Comparison of ENCODE assay signal across 15 cellular contexts in the genomic region with DNA sequence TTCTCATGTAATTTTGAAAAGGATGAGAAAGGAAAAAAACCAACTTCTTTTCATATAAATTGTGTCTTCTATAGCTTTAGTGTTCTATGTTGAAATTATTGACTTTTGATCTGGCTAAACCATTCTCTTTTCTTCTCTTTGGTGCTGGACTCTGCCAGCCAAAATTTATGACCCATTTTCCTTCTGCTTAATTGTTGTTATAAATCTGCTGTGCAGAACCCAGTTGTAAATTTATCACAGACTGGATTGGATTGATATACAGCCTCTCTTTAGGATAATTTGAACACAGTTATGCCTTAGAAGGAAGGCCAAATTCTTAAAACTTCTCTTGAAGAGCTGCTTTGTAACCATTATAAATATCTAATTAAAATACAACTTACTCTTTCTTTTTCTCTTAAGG.
DNase-seq lines count a peak whose midpoint lies in the region; ATAC-seq, FAIRE-seq and TF ChIP-seq lines count a peak whose summit lies in the region.
"Had no signal": no experiment of that assay in that cellular context is flagged by ENCODE, and none has a peak within 500 bp of the region (broad histone marks: within the 10 kb centered on the region; RNA-seq: fewer than 3 reads in every experiment).

No MANE protein-coding gene starts in this region.

- no peaks in the 10 kb centered on the region for H3K4me1 Mint-ChIP-seq in activated T-helper 17 cell treated with anti-CD3 and anti-CD28 coated beads, Interleukin-2, amount 50 U/mL, for 72 hours
- no peaks in the 10 kb centered on the region for H3K4me1 Mint-ChIP-seq in T-helper 2 cell treated with Interferon-gamma antibody and Interleukin-4, amounts not matched to agents 5 μg/mL and 100 μg/mL, for 36 hours (ENCODE audit: low read depth)
- H3K4me1 Mint-ChIP-seq: B cell had no signal

- ATAC-seq in K562 (no peak), HG03139 (IDR thresholded peaks at IDR 0.05; ENCODE audit: unreplicated experiment) (no peak)
- ATAC-seq in activated T-helper 17 cell treated with anti-CD3 and anti-CD28 coated beads, Interleukin-2, amount 50 U/mL, for 72 hours (replicated peaks), result no peak
- ATAC-seq: CD8-positive, alpha-beta T cell; GM23338 had no signal

- in situ Hi-C loops in K562 (cut with MboI), result no loop called here

- peaks cover 4% of the 10 kb centered on the region; the same call in 1 of the 2 replicates for H4K20me1 ChIP-seq in K562 (replicated peaks; ENCODE audit: control insufficient read depth, insufficient read depth, low read length)

- CTCF ChIA-PET in HEK293T (lab: Yijun Ruan, JAX) (no interaction called here), K562 (lab: Yijun Ruan, JAX; ENCODE audit: low intra/inter-chr PET ratio) (no interaction called here)

- no peaks in the 10 kb centered on the region for H3K27me3 Mint-ChIP-seq in activated T-helper 17 cell treated with anti-CD3 and anti-CD28 coated beads, Interleukin-2, amount 50 U/mL, for 72 hours
- peaks cover 9% of the 10 kb centered on the region for H3K27me3 Mint-ChIP-seq in T-helper 2 cell treated with Interferon-gamma antibody and Interleukin-4, amounts not matched to agents 5 μg/mL and 100 μg/mL, for 36 hours (ENCODE audit: low read depth)

- no peaks in the 10 kb centered on the region for H3K9me3 Mint-ChIP-seq in activated T-helper 17 cell treated with anti-CD3 and anti-CD28 coated beads, Interleukin-2, amount 50 U/mL, for 72 hours
- no peaks in the 10 kb centered on the region for H3K9me3 Mint-ChIP-seq in T-helper 2 cell treated with Interferon-gamma antibody and Interleukin-4, amounts not matched to agents 5 μg/mL and 100 μg/mL, for 36 hours
- H3K9me3 Mint-ChIP-seq: CD8-positive, alpha-beta T cell; GM23338 had no signal

- no peak for TF ChIP-seq RAD21 in K562 (CRISPR knock-in tag; conservative IDR thresholded peaks at IDR 0.05 in 1 of 2, IDR thresholded peaks at IDR 0.05 in 1 of 2)

- H3K9me1 ChIP-seq in K562 (ENCODE audit: control insufficient read depth, insufficient read depth, low read length), result no peaks in the 10 kb centered on the region

- FAIRE-seq in K562 (lab: Jason Lieb, UNC), result no peak
- FAIRE-seq: H54 had no signal

- no TSS peak for BruUV-seq in K562 (replicated peaks; lab: Mats Ljungman, UMichigan)

- TF ChIP-seq POLR2A in K562 (conservative IDR thresholded peaks at IDR 0.05), result no peak

- no peak overlapping the region for H3K4me3 Mint-ChIP-seq in activated T-helper 17 cell treated with anti-CD3 and anti-CD28 coated beads, Interleukin-2, amount 50 U/mL, for 72 hours
- no peak overlapping the region for H3K4me3 Mint-ChIP-seq in T-helper 2 cell treated with Interferon-gamma antibody and Interleukin-4, amounts not matched to agents 5 μg/mL and 100 μg/mL, for 36 hours
- H3K4me3 Mint-ChIP-seq: B cell; CD8-positive, alpha-beta T cell; GM23338 had no signal

- DNase-seq in HEK293T (ENCODE audit: extremely low spot score), result no peak
- DNase-seq in K562 (ENCODE audit: extremely low read depth in 1 of 4, low spot score in 3 of 4), result no peak
- DNase-seq in midbrain (lab: John Stamatoyannopoulos, UW), result peak; percentile 2
- DNase-seq in T-helper 2 cell treated with Interferon-gamma antibody and Interleukin-4, amounts not matched to agents 5 μg/mL and 100 μg/mL, for 36 hours (ENCODE audit: low spot score), result no peak
- DNase-seq: Calu3; CD8-positive, alpha-beta T cell; DMS79 treated with DMSO at 0.1 percent for 48 hours; GF-D8; HCEC 1CT had no signal

- peaks cover 9% of the 10 kb centered on the region for H3K36me3 Mint-ChIP-seq in activated T-helper 17 cell treated with anti-CD3 and anti-CD28 coated beads, Interleukin-2, amount 50 U/mL, for 72 hours (ENCODE audit: low read depth)
- no peaks in the 10 kb centered on the region for H3K36me3 Mint-ChIP-seq in T-helper 2 cell treated with Interferon-gamma antibody and Interleukin-4, amounts not matched to agents 5 μg/mL and 100 μg/mL, for 36 hours (ENCODE audit: low read depth)
- H3K36me3 Mint-ChIP-seq: CD8-positive, alpha-beta T cell had no signal

- POLR2A ChIA-PET in HEK293T (lab: Yijun Ruan, JAX), result no interaction called here
- POLR2A ChIA-PET in K562 (lab: Yijun Ruan, JAX), result interaction anchor here (0.8 to 1.1 kb wide), 4 partner anchors 10 to 1130 kb away, joined by 3 to 5 read pairs (median 4); no protein-coding TSS in a partner anchor

- no peaks in the 10 kb centered on the region for H3K27me3 ChIP-seq in K562 (ENCODE audit: control insufficient read depth in 2 of 2, insufficient read depth in 2 of 2, low read length in 2 of 2)
- H3K27me3 ChIP-seq: BLaER1 treated with 17β-estradiol and CSF1 and Interleukin-3, amounts not matched to agents 10 nM and 100 nM had no signal

- H2AFZ ChIP-seq in K562 (ENCODE audit: low read depth, low read length), result no peak overlapping the region

- TF ChIP-seq CTCF in K562 (IDR thresholded peaks at IDR 0.05 in 2 of 3, conservative IDR thresholded peaks at IDR 0.05 in 1 of 3; ENCODE audit: insufficient read depth in 2 of 3, low read depth in 1 of 3, low read length in 3 of 3), result no peak

- H3K9me3 ChIP-seq in K562 (replicated peaks; ENCODE audit: control insufficient read depth, insufficient read depth, low read depth, low read length), result no peaks in the 10 kb centered on the region
- H3K9me3 ChIP-seq: BLaER1 treated with 17β-estradiol and CSF1 and Interleukin-3, amounts not matched to agents 10 nM and 100 nM had no signal

- no peaks in the 10 kb centered on the region; a peak in 2 of 5 replicates for H3K4me1 ChIP-seq in K562 (replicated peaks in 1 of 2; ENCODE audit: control insufficient read depth in 2 of 2, insufficient read depth in 2 of 2, low read length in 2 of 2)

- intact Hi-C loops in K562 (cut with micrococcal nuclease), result no loop called here

- H3K4me2 ChIP-seq in K562 (ENCODE audit: insufficient read depth, low read length), result no peak overlapping the region
- H3K4me2 ChIP-seq: BLaER1 treated with 17β-estradiol and CSF1 and Interleukin-3, amounts not matched to agents 10 nM and 100 nM; GM23338 had no signal

- no peak for TF ChIP-seq EP300 in K562 (IDR thresholded peaks at IDR 0.05; ENCODE audit: low read length)

- no peak overlapping the region for H3K27ac ChIP-seq in K562 (ENCODE audit: extremely low read depth, low read depth, low read length)
- H3K27ac ChIP-seq: BLaER1 treated with 17β-estradiol and CSF1 and Interleukin-3, amounts not matched to agents 10 nM and 100 nM had no signal

- no peak overlapping the region for H3K4me3 ChIP-seq in K562
- H3K4me3 ChIP-seq: BLaER1 treated with 17β-estradiol and CSF1 and Interleukin-3, amounts not matched to agents 10 nM and 100 nM; GM23338 had no signal

- no peak overlapping the region for H3K9ac ChIP-seq in K562 (ENCODE audit: insufficient read depth in 1 of 2, low read depth in 2 of 2, low read length in 2 of 2)
- H3K9ac ChIP-seq: BLaER1 treated with 17β-estradiol and CSF1 and Interleukin-3, amounts not matched to agents 10 nM and 100 nM had no signal

- H3K79me2 ChIP-seq in K562 (ENCODE audit: control insufficient read depth, insufficient read depth, low read length), result peaks cover 7% of the 10 kb centered on the region; the same call in 1 of the 3 replicates

- H3K36me3 ChIP-seq in K562 (ENCODE audit: control insufficient read depth, insufficient read depth, low read length), result peaks cover 31% of the 10 kb centered on the region; the same call in 2 of the 3 replicates

- no peak overlapping the region for H3K27ac Mint-ChIP-seq in activated T-helper 17 cell treated with anti-CD3 and anti-CD28 coated beads, Interleukin-2, amount 50 U/mL, for 72 hours
- H3K27ac Mint-ChIP-seq in T-helper 2 cell treated with Interferon-gamma antibody and Interleukin-4, amounts not matched to agents 5 μg/mL and 100 μg/mL, for 36 hours, result no peak overlapping the region
- H3K27ac Mint-ChIP-seq: B cell; CD8-positive, alpha-beta T cell; GM23338 had no signal

TF ChIP-seq in HEK293T, 16 proteins besides CTCF, POLR2A, EP300 and RAD21:
- peak; percentile 85 for TF ChIP-seq PKNOX1 (IDR thresholded peaks at IDR 0.05)
- TF ChIP-seq NFRKB (IDR thresholded peaks at IDR 0.05), result no peak
- no peak for TF ChIP-seq L3MBTL2 (conservative IDR thresholded peaks at IDR 0.05)
- no peak for TF ChIP-seq HDGF (IDR thresholded peaks at IDR 0.05; ENCODE audit: borderline replicate concordance)
- no peak for TF ChIP-seq LEF1 (IDR thresholded peaks at IDR 0.05; ENCODE audit: borderline replicate concordance)

TF ChIP-seq in K562, 482 proteins besides CTCF, POLR2A, EP300 and RAD21:
- TF ChIP-seq POLR2H (tag; IDR thresholded peaks at IDR 0.05; ENCODE audit: low read depth) (0 out of 2 replicates have a peak, but pooled peaks have one; percentile 25), BCL6 (CRISPR knock-in tag; IDR thresholded peaks at IDR 0.05) (no peak)
